In the genomic region with DNA sequence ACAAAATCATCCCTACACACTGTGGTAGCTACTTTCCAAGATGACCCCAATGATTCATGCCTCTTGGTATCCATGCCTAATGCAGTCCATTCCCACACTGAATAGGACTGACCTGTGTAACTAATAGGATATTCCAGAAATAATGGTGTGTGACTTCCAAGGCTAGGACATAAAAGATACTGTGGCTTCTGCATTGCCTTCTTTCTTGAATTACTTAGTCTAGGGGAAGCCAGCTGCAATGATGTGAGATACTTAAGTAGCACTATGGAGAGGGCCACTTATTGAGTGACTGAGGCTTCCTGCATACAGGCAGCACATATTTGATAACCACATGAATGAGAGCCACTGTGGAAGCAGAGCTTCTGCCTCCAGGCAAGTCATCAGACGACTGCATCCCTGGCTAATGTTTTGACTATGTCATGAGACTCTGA, we compare ENCODE assay signal across 2 cellular contexts.
TF ChIP-seq lines count a peak whose summit lies in the region.

No MANE protein-coding gene starts in this region.

TF ChIP-seq in A549, 52 proteins besides CTCF, POLR2A, EP300 and RAD21:
- no peak for TF ChIP-seq RFX5 (IDR thresholded peaks at IDR 0.05)
- no peak for TF ChIP-seq JUN (IDR thresholded peaks at IDR 0.05)
- TF ChIP-seq ZC3H11A (IDR thresholded peaks at IDR 0.05) = no peak
- TF ChIP-seq HOXA7 (CRISPR knock-in tag; IDR thresholded peaks at IDR 0.05) = no peak
- no peak for TF ChIP-seq ESRRA (IDR thresholded peaks at IDR 0.05; ENCODE audit: borderline replicate concordance, low read length)
- no peak for TF ChIP-seq CBX8 (IDR thresholded peaks at IDR 0.05)
- TF ChIP-seq BHLHE40 (IDR thresholded peaks at IDR 0.05; ENCODE audit: low read depth, low read length) = no peak
- no peak for TF ChIP-seq NR3C1 (IDR thresholded peaks at IDR 0.05)
- TF ChIP-seq MYC (IDR thresholded peaks at IDR 0.05; ENCODE audit: borderline replicate concordance, low read length) = no peak
- no peak for TF ChIP-seq HEYL (CRISPR knock-in tag; IDR thresholded peaks at IDR 0.05)
- TF ChIP-seq HOXB13 (CRISPR knock-in tag; IDR thresholded peaks at IDR 0.05; ENCODE audit: low read depth) = no peak
- no peak for TF ChIP-seq EHF (CRISPR knock-in tag; IDR thresholded peaks at IDR 0.05)
- TF ChIP-seq, protein P1, sequence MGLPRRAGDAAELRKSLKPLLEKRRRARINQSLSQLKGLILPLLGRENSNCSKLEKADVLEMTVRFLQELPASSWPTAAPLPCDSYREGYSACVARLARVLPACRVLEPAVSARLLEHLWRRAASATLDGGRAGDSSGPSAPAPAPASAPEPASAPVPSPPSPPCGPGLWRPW (IDR thresholded peaks at IDR 0.05) = no peak
- TF ChIP-seq CBX2 (IDR thresholded peaks at IDR 0.05; ENCODE audit: borderline replicate concordance, low read depth) = no peak
- TF ChIP-seq KDM5A (IDR thresholded peaks at IDR 0.05) = no peak
TF ChIP-seq in A549: peak in this region for 0.

TF ChIP-seq in HEK293T, 16 proteins besides CTCF, POLR2A, EP300 and RAD21:
- TF ChIP-seq FOXK2 (IDR thresholded peaks at IDR 0.05) (no peak), CTBP1 (IDR thresholded peaks at IDR 0.05; ENCODE audit: borderline replicate concordance) (no peak), FOXA1 (IDR thresholded peaks at IDR 0.05) (no peak), SP1 (IDR thresholded peaks at IDR 0.05) (no peak), SUZ12 (IDR thresholded peaks at IDR 0.05) (no peak), ZNF384 (IDR thresholded peaks at IDR 0.05) (no peak), BHLHE40 (IDR thresholded peaks at IDR 0.05; ENCODE audit: borderline replicate concordance) (no peak), ARNT (IDR thresholded peaks at IDR 0.05) (no peak), TARDBP (IDR thresholded peaks at IDR 0.05) (no peak), NFRKB (IDR thresholded peaks at IDR 0.05) (no peak), FOXM1 (IDR thresholded peaks at IDR 0.05; ENCODE audit: borderline replicate concordance) (no peak), HDGF (IDR thresholded peaks at IDR 0.05; ENCODE audit: borderline replicate concordance) (no peak), LEF1 (IDR thresholded peaks at IDR 0.05; ENCODE audit: borderline replicate concordance) (no peak), L3MBTL2 (conservative IDR thresholded peaks at IDR 0.05) (no peak), ELF4 (IDR thresholded peaks at IDR 0.05) (no peak)
- TF ChIP-seq, protein P2, sequence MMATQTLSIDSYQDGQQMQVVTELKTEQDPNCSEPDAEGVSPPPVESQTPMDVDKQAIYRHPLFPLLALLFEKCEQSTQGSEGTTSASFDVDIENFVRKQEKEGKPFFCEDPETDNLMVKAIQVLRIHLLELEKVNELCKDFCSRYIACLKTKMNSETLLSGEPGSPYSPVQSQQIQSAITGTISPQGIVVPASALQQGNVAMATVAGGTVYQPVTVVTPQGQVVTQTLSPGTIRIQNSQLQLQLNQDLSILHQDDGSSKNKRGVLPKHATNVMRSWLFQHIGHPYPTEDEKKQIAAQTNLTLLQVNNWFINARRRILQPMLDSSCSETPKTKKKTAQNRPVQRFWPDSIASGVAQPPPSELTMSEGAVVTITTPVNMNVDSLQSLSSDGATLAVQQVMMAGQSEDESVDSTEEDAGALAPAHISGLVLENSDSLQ (IDR thresholded peaks at IDR 0.05) = no peak
